Comparison of ENCODE assay signal across 1 cellular context in the genomic region with DNA sequence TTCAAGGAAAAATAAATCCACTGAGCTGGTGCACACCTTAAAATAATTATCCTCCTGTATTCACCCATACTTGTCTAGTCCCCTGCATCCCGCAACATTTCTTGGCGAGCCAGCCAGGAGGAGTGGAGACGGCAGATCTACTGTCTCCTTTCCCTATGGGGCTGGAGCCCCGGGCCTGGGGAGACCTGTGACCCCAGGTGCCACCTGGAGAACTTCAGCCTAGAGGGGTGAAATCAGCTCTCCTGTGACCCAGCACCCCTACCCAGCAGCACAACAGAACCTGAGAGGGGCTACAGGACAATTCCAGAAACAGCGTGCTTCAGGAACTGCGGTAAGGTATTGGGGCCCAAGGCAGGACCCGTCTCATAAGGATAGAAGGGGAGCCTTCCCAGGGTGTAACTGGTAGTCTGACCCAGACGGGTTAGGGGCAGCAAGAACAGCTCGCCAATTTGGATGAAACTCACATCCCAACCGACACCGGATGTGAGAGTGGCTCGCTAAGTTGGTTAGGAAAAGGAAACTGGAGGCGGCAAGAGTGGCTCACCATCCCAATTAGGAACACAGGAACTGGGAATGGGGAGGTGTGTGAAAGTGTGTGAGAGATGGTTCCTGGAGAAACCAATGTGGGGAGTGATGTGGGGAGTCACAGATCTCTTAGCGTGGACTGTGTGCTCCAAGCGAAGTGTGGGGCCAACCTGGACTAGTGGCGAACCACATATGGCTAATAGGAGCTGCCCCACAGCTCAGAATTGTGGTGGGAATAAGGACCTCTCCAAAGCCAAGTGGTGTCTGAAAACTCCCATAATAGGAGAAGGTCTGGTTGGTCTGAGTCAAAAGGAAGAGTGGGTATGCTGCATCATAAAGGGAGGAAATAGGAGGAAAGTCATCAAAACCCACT.
A peak's percentile ranks its signal among the peaks of the same experiment; 100 is the strongest.
TF ChIP-seq lines count a peak whose summit lies in the region.

No MANE protein-coding gene starts in this region.

TF ChIP-seq in K562, 482 proteins besides CTCF, POLR2A, EP300 and RAD21:
- TF ChIP-seq ZSCAN29 (IDR thresholded peaks at IDR 0.05): no peak
- no peak for TF ChIP-seq NELFE (IDR thresholded peaks at IDR 0.05; ENCODE audit: insufficient read depth, insufficient read length)
- TF ChIP-seq RBBP5 (IDR thresholded peaks at IDR 0.05; ENCODE audit: borderline replicate concordance, insufficient read depth, low read length, poor library complexity, severe bottlenecking): peak; percentile 31
- TF ChIP-seq SMAD1 (IDR thresholded peaks at IDR 0.05; ENCODE audit: low read depth, low read length, partially characterized antibody): no peak
- no peak for TF ChIP-seq GTF2F1 (IDR thresholded peaks at IDR 0.05; ENCODE audit: low read depth, low read length)
- TF ChIP-seq SIX5 (IDR thresholded peaks at IDR 0.05; ENCODE audit: borderline replicate concordance in 1 of 2, insufficient read depth in 1 of 2, low read depth in 1 of 2, low read length in 2 of 2): no peak
TF ChIP-seq in K562: peak in this region for 1.
